In genomic region chr7:44961844-44962482, GRCh38 we compare ENCODE assay signal across 8 cellular contexts. TPM values are rescaled to one million over a fixed set of nuclear protein-coding genes. Genes with fewer than 3 reads are reported as not detected.
DNase-seq lines count a peak whose midpoint lies in the region; ATAC-seq and TF ChIP-seq lines count a peak whose summit lies in the region.

No MANE protein-coding gene starts in this region.

- 77 to 89% methylated on average over 3 to 16 of the region's 16 CpGs for WGBS in body of pancreas, 2 donors

- H3K27me3 ChIP-seq in HUES6 (ENCODE audit: control insufficient read depth, insufficient read depth, low read length): peaks cover 42% of the 10 kb centered on the region
- peaks cover 6% of the 10 kb centered on the region for H3K27me3 ChIP-seq in rectal smooth muscle tissue (ENCODE audit: control insufficient read depth, insufficient read depth, low read length)
- H3K27me3 ChIP-seq in body of pancreas: peaks cover 0 to 3% of the 10 kb centered on the region in 2 donors

- TF ChIP-seq CTCF in body of pancreas (IDR thresholded peaks at IDR 0.05): no peak

- H3K36me3 ChIP-seq in ES-I3 (ENCODE audit: insufficient read depth, low read length) (no peaks in the 10 kb centered on the region), HUES6 (ENCODE audit: control insufficient read depth, insufficient read depth, low read length) (no peaks in the 10 kb centered on the region), rectal smooth muscle tissue (ENCODE audit: control insufficient read depth, insufficient read depth, low read length) (no peaks in the 10 kb centered on the region), body of pancreas (replicated peaks in 1 of 2; ENCODE audit: insufficient read depth in 1 of 2, low read depth in 2 of 2) (no peaks in the 10 kb centered on the region)

- H3K4me3 ChIP-seq in HUES6 (ENCODE audit: low read depth, low read length): peak overlapping the region; percentile 52
- peak overlapping the region; percentile 64 for H3K4me3 ChIP-seq in rectal smooth muscle tissue (ENCODE audit: low read length)
- H3K4me3 ChIP-seq in body of pancreas: no peak overlapping the region

- peak; percentile 12 for ATAC-seq in esophagus mucosa
- no peak for ATAC-seq in HG02678 (IDR thresholded peaks at IDR 0.05; ENCODE audit: unreplicated experiment)
- no peak for ATAC-seq in body of pancreas

- intact Hi-C loops in body of pancreas (cut with DNase I): no loop called here

- no peak overlapping the region for H3K27ac ChIP-seq in HUES6 (ENCODE audit: low read depth, low read length)
- H3K27ac ChIP-seq in rectal smooth muscle tissue (ENCODE audit: low read depth, low read length): no peak overlapping the region
- no peak overlapping the region for H3K27ac ChIP-seq in body of pancreas

- no peak for DNase-seq in NCI-H1048 (lab: John Stamatoyannopoulos, UW)
- no peak for DNase-seq in body of pancreas
- no peak for DNase-seq in COR-L47 (lab: John Stamatoyannopoulos, UW)

- no peaks in the 10 kb centered on the region for H3K9me3 ChIP-seq in ES-I3 (ENCODE audit: control insufficient read depth, insufficient read depth, low read length)
- H3K9me3 ChIP-seq in HUES6 (ENCODE audit: control insufficient read depth, insufficient read depth, low read depth, low read length): no peaks in the 10 kb centered on the region
- no peaks in the 10 kb centered on the region for H3K9me3 ChIP-seq in body of pancreas

- peak overlapping the region; percentile 37; the same call in 1 of the 2 replicates for H3K9ac ChIP-seq in ES-I3 (ENCODE audit: low read depth, low read length)
- no peak overlapping the region for H3K9ac ChIP-seq in HUES6 (ENCODE audit: low read length)
- no peak overlapping the region for H3K9ac ChIP-seq in rectal smooth muscle tissue (ENCODE audit: low read length)

- no peak for TF ChIP-seq POLR2A in body of pancreas (IDR thresholded peaks at IDR 0.05)

- no peaks in the 10 kb centered on the region for H3K4me1 ChIP-seq in ES-I3 (ENCODE audit: insufficient read depth, low read length)
- peaks cover 9% of the 10 kb centered on the region; the same call in 1 of the 2 replicates for H3K4me1 ChIP-seq in HUES6 (ENCODE audit: control insufficient read depth, insufficient read depth, low read length)
- H3K4me1 ChIP-seq in rectal smooth muscle tissue (ENCODE audit: control insufficient read depth, insufficient read depth, low read length): no peaks in the 10 kb centered on the region
- H3K4me1 ChIP-seq in body of pancreas: peaks cover 9% of the 10 kb centered on the region

RNA-seq across cellular contexts. Expression of gene MYO1G, which starts 16.9 kb away (rescaled TPM):
- 1.1 TPM for total RNA-seq in esophagus mucosa
- total RNA-seq in body of pancreas: 1 to 10 TPM; 2.3 to 3.3 TPM

RNA-seq across cellular contexts. Expression of gene CCM2, which starts 38.0 kb away (rescaled TPM):
- total RNA-seq in esophagus mucosa (17.8 TPM), body of pancreas (10 to 100 TPM; 19.4 to 22.3 TPM)

Comparison
In these comparisons a context has a peak if more than half of its experiments do, and no peak if none do; other contexts are left out.
1. H3K4me3 ChIP-seq: peak in HUES6 (single experiment) and rectal smooth muscle tissue (single experiment); none in body of pancreas (0 of 2).